5 cellular contexts compared by ENCODE assay signal in the genomic region with DNA sequence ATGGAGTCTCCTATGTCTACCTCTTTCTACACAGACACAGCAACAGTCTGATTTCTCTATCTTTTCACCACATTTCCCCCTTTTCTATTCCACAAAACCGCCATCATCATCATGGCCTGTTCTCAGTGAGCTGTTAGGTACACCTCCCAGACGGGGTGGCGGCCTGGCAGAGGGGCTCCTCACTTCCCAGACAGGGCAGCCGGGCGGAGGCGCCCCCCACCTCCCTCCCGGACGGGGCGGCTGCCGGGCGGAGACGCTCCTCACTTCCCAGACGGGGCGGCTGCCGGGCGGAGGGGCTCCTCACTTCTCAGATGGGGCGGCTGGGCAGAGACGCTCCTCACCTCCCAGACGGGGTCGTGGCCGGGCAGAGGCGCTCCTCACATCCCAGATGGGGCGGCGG. TPM values are rescaled to one million over a fixed set of nuclear protein-coding genes. Genes with fewer than 3 reads are reported as not detected.
"Had no signal": no experiment of that assay in that cellular context is flagged by ENCODE, and none has a peak within 500 bp of the region (broad histone marks: within the 10 kb centered on the region; RNA-seq: fewer than 3 reads in every experiment).

No MANE protein-coding gene starts in this region.

RNA-seq across cellular contexts. Expression of gene APOD, which starts 15.8 kb away (rescaled TPM):
- total RNA-seq: activated naive CD8-positive, alpha-beta T cell treated with anti-CD3 and anti-CD28 coated beads for 36 hours; activated naive CD8-positive, alpha-beta T cell treated with anti-CD3 and anti-CD28 coated beads, Interleukin-2, amount 10 ng/mL, durations not matched to agents 7 days and 5 days; activated T-cell treated with anti-CD3 and anti-CD28 coated beads, Interleukin-2, amount 50 U/mL, for 4 hours; astrocyte; cardiac muscle cell had no signal
